In the genomic region with DNA sequence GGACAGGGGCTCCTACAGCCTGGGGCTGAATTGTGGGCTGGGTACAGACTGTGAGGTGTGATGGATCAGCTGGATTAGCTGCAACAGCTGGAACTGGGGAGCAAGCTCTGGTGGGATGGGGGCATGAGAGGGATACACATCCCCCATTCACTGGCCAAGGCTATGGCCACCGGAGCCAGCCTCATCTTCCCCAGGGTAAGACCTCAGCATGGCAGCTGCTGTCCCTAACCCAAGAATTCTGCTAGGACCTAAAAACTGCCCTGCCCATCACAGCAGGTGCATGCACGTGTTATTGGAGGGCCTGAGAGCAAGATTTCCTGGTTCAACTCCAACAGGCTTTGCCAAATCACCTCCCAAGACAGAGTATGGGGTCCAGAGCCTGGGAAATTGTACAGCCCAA, we compare ENCODE assay signal across 1 cellular context.
TF ChIP-seq lines count a peak whose summit lies in the region.

No MANE protein-coding gene starts in this region.

TF ChIP-seq in GM23338, 12 proteins besides CTCF, POLR2A, EP300 and RAD21 (continued from another document):
- TF ChIP-seq, protein P1, sequence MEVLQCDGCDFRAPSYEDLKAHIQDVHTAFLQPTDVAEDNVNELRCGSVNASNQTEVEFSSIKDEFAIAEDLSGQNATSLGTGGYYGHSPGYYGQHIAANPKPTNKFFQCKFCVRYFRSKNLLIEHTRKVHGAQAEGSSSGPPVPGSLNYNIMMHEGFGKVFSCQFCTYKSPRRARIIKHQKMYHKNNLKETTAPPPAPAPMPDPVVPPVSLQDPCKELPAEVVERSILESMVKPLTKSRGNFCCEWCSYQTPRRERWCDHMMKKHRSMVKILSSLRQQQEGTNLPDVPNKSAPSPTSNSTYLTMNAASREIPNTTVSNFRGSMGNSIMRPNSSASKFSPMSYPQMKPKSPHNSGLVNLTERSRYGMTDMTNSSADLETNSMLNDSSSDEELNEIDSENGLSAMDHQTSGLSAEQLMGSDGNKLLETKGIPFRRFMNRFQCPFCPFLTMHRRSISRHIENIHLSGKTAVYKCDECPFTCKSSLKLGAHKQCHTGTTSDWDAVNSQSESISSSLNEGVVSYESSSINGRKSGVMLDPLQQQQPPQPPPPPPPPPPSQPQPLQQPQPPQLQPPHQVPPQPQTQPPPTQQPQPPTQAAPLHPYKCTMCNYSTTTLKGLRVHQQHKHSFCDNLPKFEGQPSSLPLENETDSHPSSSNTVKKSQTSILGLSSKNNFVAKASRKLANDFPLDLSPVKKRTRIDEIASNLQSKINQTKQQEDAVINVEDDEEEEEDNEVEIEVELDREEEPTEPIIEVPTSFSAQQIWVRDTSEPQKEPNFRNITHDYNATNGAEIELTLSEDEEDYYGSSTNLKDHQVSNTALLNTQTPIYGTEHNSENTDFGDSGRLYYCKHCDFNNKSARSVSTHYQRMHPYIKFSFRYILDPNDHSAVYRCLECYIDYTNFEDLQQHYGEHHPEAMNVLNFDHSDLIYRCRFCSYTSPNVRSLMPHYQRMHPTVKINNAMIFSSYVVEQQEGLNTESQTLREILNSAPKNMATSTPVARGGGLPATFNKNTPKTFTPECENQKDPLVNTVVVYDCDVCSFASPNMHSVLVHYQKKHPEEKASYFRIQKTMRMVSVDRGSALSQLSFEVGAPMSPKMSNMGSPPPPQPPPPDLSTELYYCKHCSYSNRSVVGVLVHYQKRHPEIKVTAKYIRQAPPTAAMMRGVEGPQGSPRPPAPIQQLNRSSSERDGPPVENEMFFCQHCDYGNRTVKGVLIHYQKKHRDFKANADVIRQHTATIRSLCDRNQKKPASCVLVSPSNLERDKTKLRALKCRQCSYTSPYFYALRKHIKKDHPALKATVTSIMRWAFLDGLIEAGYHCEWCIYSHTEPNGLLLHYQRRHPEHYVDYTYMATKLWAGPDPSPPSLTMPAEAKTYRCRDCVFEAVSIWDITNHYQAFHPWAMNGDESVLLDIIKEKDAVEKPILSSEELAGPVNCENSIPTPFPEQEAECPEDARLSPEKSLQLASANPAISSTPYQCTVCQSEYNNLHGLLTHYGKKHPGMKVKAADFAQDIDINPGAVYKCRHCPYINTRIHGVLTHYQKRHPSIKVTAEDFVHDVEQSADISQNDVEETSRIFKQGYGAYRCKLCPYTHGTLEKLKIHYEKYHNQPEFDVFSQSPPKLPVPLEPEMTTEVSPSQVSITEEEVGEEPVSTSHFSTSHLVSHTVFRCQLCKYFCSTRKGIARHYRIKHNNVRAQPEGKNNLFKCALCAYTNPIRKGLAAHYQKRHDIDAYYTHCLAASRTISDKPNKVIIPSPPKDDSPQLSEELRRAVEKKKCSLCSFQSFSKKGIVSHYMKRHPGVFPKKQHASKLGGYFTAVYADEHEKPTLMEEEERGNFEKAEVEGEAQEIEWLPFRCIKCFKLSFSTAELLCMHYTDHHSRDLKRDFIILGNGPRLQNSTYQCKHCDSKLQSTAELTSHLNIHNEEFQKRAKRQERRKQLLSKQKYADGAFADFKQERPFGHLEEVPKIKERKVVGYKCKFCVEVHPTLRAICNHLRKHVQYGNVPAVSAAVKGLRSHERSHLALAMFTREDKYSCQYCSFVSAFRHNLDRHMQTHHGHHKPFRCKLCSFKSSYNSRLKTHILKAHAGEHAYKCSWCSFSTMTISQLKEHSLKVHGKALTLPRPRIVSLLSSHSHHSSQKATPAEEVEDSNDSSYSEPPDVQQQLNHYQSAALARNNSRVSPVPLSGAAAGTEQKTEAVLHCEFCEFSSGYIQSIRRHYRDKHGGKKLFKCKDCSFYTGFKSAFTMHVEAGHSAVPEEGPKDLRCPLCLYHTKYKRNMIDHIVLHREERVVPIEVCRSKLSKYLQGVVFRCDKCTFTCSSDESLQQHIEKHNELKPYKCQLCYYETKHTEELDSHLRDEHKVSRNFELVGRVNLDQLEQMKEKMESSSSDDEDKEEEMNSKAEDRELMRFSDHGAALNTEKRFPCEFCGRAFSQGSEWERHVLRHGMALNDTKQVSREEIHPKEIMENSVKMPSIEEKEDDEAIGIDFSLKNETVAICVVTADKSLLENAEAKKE (CRISPR knock-in tag; IDR thresholded peaks at IDR 0.05) = no peak
- no peak for TF ChIP-seq STAT1 (IDR thresholded peaks at IDR 0.05; ENCODE audit: unreplicated experiment)
